In the genomic region with DNA sequence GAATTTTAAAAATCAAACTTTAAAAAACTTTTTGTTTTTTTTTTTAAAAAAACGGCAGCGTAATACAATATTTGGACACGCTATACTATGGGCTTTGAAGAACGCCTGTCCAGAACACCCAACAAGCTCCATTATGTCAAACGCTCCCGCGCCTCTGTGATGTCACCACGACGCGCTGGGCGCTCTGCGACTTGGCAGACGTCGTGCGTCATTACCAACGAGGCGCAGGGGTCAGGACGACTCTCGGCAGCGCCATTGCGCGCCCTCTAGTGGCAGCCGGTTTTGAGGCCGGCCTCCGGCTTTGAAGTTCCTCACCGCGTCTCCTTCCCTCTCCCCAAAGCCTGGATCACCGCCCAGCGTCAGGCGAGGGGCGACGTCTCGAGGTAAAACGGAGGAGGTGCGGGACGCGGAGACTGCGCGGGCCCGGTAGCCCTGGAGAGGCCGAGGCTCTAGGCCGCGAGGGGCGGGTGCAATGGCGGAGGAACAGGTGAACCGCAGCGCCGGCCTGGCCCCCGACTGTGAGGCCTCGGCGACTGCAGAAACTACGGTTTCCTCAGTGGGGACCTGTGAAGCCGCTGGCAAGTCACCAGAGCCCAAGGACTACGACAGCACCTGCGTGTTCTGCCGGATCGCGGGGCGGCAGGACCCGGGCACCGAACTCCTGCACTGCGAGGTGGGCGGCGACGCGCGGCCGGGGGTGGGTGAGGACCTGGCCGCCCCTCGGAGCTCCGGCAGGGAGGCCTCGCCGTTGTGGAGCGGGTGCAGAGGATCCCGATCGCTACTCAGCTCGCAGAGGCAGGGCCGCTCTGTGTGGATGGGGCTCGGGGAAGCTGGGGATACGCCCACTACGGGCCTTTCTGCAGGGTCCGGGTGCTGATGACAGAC, we compare ENCODE assay signal across 8 cellular contexts. TPM values are rescaled to one million over a fixed set of nuclear protein-coding genes. Genes with fewer than 3 reads are reported as not detected.
DNase-seq lines count a peak whose midpoint lies in the region; ATAC-seq and TF ChIP-seq lines count a peak whose summit lies in the region.

A gene (plus strand): TSS at position 265 of the 885 bp plus-strand sequence. CDS start 208 bp downstream, at position 473.

- no peaks in the 10 kb centered on the region for H3K9me3 ChIP-seq in SU-DHL-6 (ENCODE audit: insufficient read depth, low read length)
- H3K9me3 ChIP-seq in ovary, result no peaks in the 10 kb centered on the region
- no peaks in the 10 kb centered on the region for H3K9me3 ChIP-seq in thyroid gland

- no peaks in the 10 kb centered on the region for H3F3A ChIP-seq in SU-DHL-6 (ENCODE audit: insufficient read depth)

- ATAC-seq in HG02759 (IDR thresholded peaks at IDR 0.05; ENCODE audit: unreplicated experiment) (peak; percentile 91), Right ventricle myocardium inferior (peak; percentile 97)

- peaks cover 8% of the 10 kb centered on the region for H3K4me1 ChIP-seq in ovary (ENCODE audit: insufficient read depth)
- peaks cover 0 to 13% of the 10 kb centered on the region in 2 donors for H3K4me1 ChIP-seq in thyroid gland

- TF ChIP-seq CTCF in GM12873 (IDR thresholded peaks at IDR 0.05; ENCODE audit: insufficient read depth, low read depth, low read length, missing control alignments) (peak; percentile 98), SU-DHL-6 (IDR thresholded peaks at IDR 0.05; ENCODE audit: insufficient read depth, low read length, poor library complexity, severe bottlenecking) (peak; percentile 98), ovary (IDR thresholded peaks at IDR 0.05) (peak; percentile 99), thyroid gland (IDR thresholded peaks at IDR 0.05) (peak; percentile 88 to 98 (median 97))

- TF ChIP-seq EP300 in ovary (IDR thresholded peaks at IDR 0.05), result peak; percentile 62

- no peaks in the 10 kb centered on the region for H3K9me2 ChIP-seq in SU-DHL-6 (replicated peaks; ENCODE audit: insufficient read depth, low read length)

- WGBS in ovary, 3 donors, result 0 to 1% (median 0%) methylated on average over 68 to 82 of the region's 82 CpGs
- 0% methylated on average over 44 to 77 of the region's 82 CpGs for WGBS in thyroid gland, 2 donors

- H3K27ac ChIP-seq in SU-DHL-6 (ENCODE audit: low read depth, low read length), result peak within 1 kb of the TSS; percentile 64
- peak within 1 kb of the TSS; percentile 79 to 87 for H3K27ac ChIP-seq in ovary
- H3K27ac ChIP-seq in thyroid gland, result peak within 1 kb of the TSS; percentile 93 to 97 (median 97)

- no peaks in the 10 kb centered on the region for H3K36me3 ChIP-seq in SU-DHL-6 (ENCODE audit: low read length)
- no peaks in the 10 kb centered on the region for H3K36me3 ChIP-seq in ovary
- no peaks in the 10 kb centered on the region for H3K36me3 ChIP-seq in thyroid gland

- peak within 1 kb of the TSS; percentile 91 for H3K9ac ChIP-seq in SU-DHL-6 (ENCODE audit: low read length)

- H3K4me2 ChIP-seq in SU-DHL-6 (ENCODE audit: low read depth, low read length, poor library complexity, severe bottlenecking), result peak within 1 kb of the TSS; percentile 88

- H4K20me1 ChIP-seq in SU-DHL-6 (ENCODE audit: low read depth, low read length), result no peaks in the 10 kb centered on the region

- intact Hi-C loops in Right ventricle myocardium inferior (cut with DNase I), result loop anchor here (1.0 to 5.0 kb wide), 3 partner anchors 99 to 645 kb away; a partner anchor contains a TSS
- intact Hi-C loops in ovary (cut with DNase I), result loop anchor here (2.0 to 5.0 kb wide), 2 partner anchors 164 to 166 kb away; a partner anchor contains a TSS
- intact Hi-C loops in thyroid gland (cut with DNase I), result loop anchor here (5.0 to 10.0 kb wide), 3 partner anchors 34 to 172 kb away; no protein-coding TSS in a partner anchor

- TF ChIP-seq POLR2A in ovary (IDR thresholded peaks at IDR 0.05) (peak; percentile 38), thyroid gland (IDR thresholded peaks at IDR 0.05) (peak; percentile 43 to 64)

- peak within 1 kb of the TSS; percentile 82 for H3K4me3 ChIP-seq in SU-DHL-6 (ENCODE audit: insufficient read depth, low read length, poor library complexity, severe bottlenecking)
- H3K4me3 ChIP-seq in ovary, result peak within 1 kb of the TSS; percentile 94
- H3K4me3 ChIP-seq in thyroid gland (replicated peaks in 1 of 3), result peak within 1 kb of the TSS; percentile 66 to 90 (median 89)

- peaks cover 14% of the 10 kb centered on the region; the same call in 1 of the 2 replicates for H3K79me2 ChIP-seq in SU-DHL-6 (ENCODE audit: insufficient read depth, low read length)

- H2AFZ ChIP-seq in SU-DHL-6 (ENCODE audit: low read depth, low read length, severe bottlenecking), result peak within 1 kb of the TSS; percentile 96

- H3K27me3 ChIP-seq in SU-DHL-6 (ENCODE audit: low read length), result no peaks in the 10 kb centered on the region
- no peaks in the 10 kb centered on the region for H3K27me3 ChIP-seq in ovary
- no peaks in the 10 kb centered on the region for H3K27me3 ChIP-seq in thyroid gland

- DNase-seq in NCI-H128 (lab: John Stamatoyannopoulos, UW; ENCODE audit: unreplicated experiment) (peak; percentile 96), Right ventricle myocardium inferior (ENCODE audit: missing footprints) (peak; percentile 99), ovary (peak; percentile 97 to 99 (median 98)), thyroid gland (peak; percentile 97 to 98)
- DNase-seq in activated naive CD8-positive, alpha-beta T cell treated with anti-CD3 and anti-CD28 coated beads, Interleukin-2, amount 50 U/mL, for 16 hours (ENCODE audit: low read depth, low spot score), result peak; percentile 93

RNA-seq across cellular contexts. Expression of the gene that starts here (rescaled TPM):
- total RNA-seq in Right ventricle myocardium inferior (34.8 TPM), ovary (10 to 100 TPM; 15.9 to 20.4 (median 19.3) TPM), thyroid gland (10 to 100 TPM; 21.5 to 32.5 (median 26.3) TPM)
- polyA plus RNA-seq in ovary, result 10 to 100 TPM; 10.3 to 15.8 TPM

Comparison
In these comparisons a context has a peak if more than half of its experiments do, and no peak if none do; other contexts are left out.
1. Peak in every context shown above with its lines: DNase-seq, ATAC-seq, H3K4me3 ChIP-seq and H3K27ac ChIP-seq.